Comparison of ENCODE assay signal across 16 cellular contexts in genomic region chr2:164711246-164712138, GRCh38.
DNase-seq lines count a peak whose midpoint lies in the region; ATAC-seq and TF ChIP-seq lines count a peak whose summit lies in the region.
"Had no signal": no experiment of that assay in that cellular context is flagged by ENCODE, and none has a peak within 500 bp of the region (broad histone marks: within the 10 kb centered on the region; RNA-seq: fewer than 3 reads in every experiment).

No MANE protein-coding gene starts in this region.

- TF ChIP-seq CTCF in heart left ventricle (IDR thresholded peaks at IDR 0.05), result no peak

- H3K9ac ChIP-seq in HUES48 (ENCODE audit: low read depth, low read length), result no peak overlapping the region

- intact Hi-C loops in heart left ventricle (cut with DNase I), result loop anchor here in 1 of 10 donors (10.0 kb wide), 1 partner anchor 147 kb away; no protein-coding TSS in a partner anchor
- intact Hi-C loops in CD4-positive, alpha-beta memory T cell (cut with micrococcal nuclease), result no loop called here

- H3K9me3 Mint-ChIP-seq in CD4-positive, alpha-beta memory T cell, result peaks cover 0 to 1% (median 0%) of the 10 kb centered on the region in 8 donors
- H3K9me3 Mint-ChIP-seq: activated naive CD4-positive, alpha-beta T cell treated with anti-CD3 and anti-CD28 coated beads, Interleukin-2, amount 10 ng/mL, durations not matched to agents 7 days and 5 days; CD8-positive, alpha-beta T cell; neural crest cell; stimulated activated naive CD8-positive, alpha-beta T cell treated with anti-CD3 and anti-CD28 coated beads, Interleukin-15, amount 100 ng/mL, for 72 hours had no signal

- no peaks in the 10 kb centered on the region for H3K36me3 Mint-ChIP-seq in CD4-positive, alpha-beta memory T cell
- H3K36me3 Mint-ChIP-seq: activated naive CD4-positive, alpha-beta T cell treated with anti-CD3 and anti-CD28 coated beads, Interleukin-2, amount 10 ng/mL, durations not matched to agents 7 days and 5 days; CD8-positive, alpha-beta T cell had no signal

- CTCF ChIA-PET in CD4-positive, alpha-beta memory T cell (lab: Charles Lee; ENCODE audit: partially characterized antibody), result no interaction called here

- H3K36me3 ChIP-seq in HUES48 (ENCODE audit: control insufficient read depth, insufficient read depth, low read length) (no peaks in the 10 kb centered on the region), heart left ventricle (peaks cover 0 to 13% (median 0%) of the 10 kb centered on the region in 9 donors)
- no peaks in the 10 kb centered on the region for H3K36me3 ChIP-seq in CD4-positive, alpha-beta memory T cell (ENCODE audit: insufficient read depth, low read length)
- H3K36me3 ChIP-seq: breast epithelium had no signal

- H3K27ac Mint-ChIP-seq in CD4-positive, alpha-beta memory T cell, result no peak overlapping the region
- H3K27ac Mint-ChIP-seq: activated naive CD4-positive, alpha-beta T cell treated with anti-CD3 and anti-CD28 coated beads, Interleukin-2, amount 10 ng/mL, durations not matched to agents 7 days and 5 days; CD8-positive, alpha-beta T cell; effector memory CD8-positive, alpha-beta T cell; stimulated activated naive CD8-positive, alpha-beta T cell treated with anti-CD3 and anti-CD28 coated beads, Interleukin-15, amount 100 ng/mL, for 72 hours had no signal

- H3K27me3 ChIP-seq in HUES48 (ENCODE audit: control insufficient read depth, insufficient read depth, low read length) (no peaks in the 10 kb centered on the region), heart left ventricle (no peaks in the 10 kb centered on the region)
- H3K27me3 ChIP-seq in CD4-positive, alpha-beta memory T cell (ENCODE audit: insufficient read depth, low read length), result no peaks in the 10 kb centered on the region
- H3K27me3 ChIP-seq: breast epithelium had no signal

- H3K4me3 ChIP-seq in HUES48 (ENCODE audit: low read depth, low read length) (no peak overlapping the region), heart left ventricle (no peak overlapping the region)
- no peak overlapping the region for H3K4me3 ChIP-seq in CD4-positive, alpha-beta memory T cell (ENCODE audit: low read length in 2 of 2)
- H3K4me3 ChIP-seq: breast epithelium had no signal

- H3K4me1 Mint-ChIP-seq in CD4-positive, alpha-beta memory T cell, result no peaks in the 10 kb centered on the region
- H3K4me1 Mint-ChIP-seq: activated naive CD4-positive, alpha-beta T cell treated with anti-CD3 and anti-CD28 coated beads, Interleukin-2, amount 10 ng/mL, durations not matched to agents 7 days and 5 days; neural crest cell; stimulated activated naive CD8-positive, alpha-beta T cell treated with anti-CD3 and anti-CD28 coated beads, Interleukin-15, amount 100 ng/mL, for 72 hours had no signal

- peaks cover 0 to under 1% of the 10 kb centered on the region in 2 donors for H3K27me3 Mint-ChIP-seq in CD4-positive, alpha-beta memory T cell
- H3K27me3 Mint-ChIP-seq: activated naive CD4-positive, alpha-beta T cell treated with anti-CD3 and anti-CD28 coated beads, Interleukin-2, amount 10 ng/mL, durations not matched to agents 7 days and 5 days; effector memory CD8-positive, alpha-beta T cell; stimulated activated naive CD8-positive, alpha-beta T cell treated with anti-CD3 and anti-CD28 coated beads, Interleukin-15, amount 100 ng/mL, for 72 hours had no signal

- ATAC-seq in GM19467 (IDR thresholded peaks at IDR 0.05; ENCODE audit: unreplicated experiment) (peak; percentile 73), heart left ventricle (no peak), GM21526 (IDR thresholded peaks at IDR 0.05; ENCODE audit: low FRiP score, unreplicated experiment) (no peak)
- ATAC-seq: CD8-positive, alpha-beta T cell; effector memory CD8-positive, alpha-beta T cell; SK-N-SH treated with all-trans-retinoic acid at 6 μM for 48 hours; stimulated activated naive CD8-positive, alpha-beta T cell treated with anti-CD3 and anti-CD28 coated beads, Interleukin-15, amount 100 ng/mL, for 72 hours had no signal

- 55 to 78% (median 65%) methylated on average over 1 of the region's 1 CpG for WGBS in heart left ventricle, 4 donors

- H3K4me1 ChIP-seq in HUES48 (ENCODE audit: control insufficient read depth, insufficient read depth, low read length) (0 out of 2 replicates have a peak, but pooled peaks cover 3% of the 10 kb centered on the region), heart left ventricle (peaks cover 0 to 8% (median 0%) of the 10 kb centered on the region in 12 donors)
- no peaks in the 10 kb centered on the region for H3K4me1 ChIP-seq in CD4-positive, alpha-beta memory T cell (ENCODE audit: insufficient read depth, low read length)
- H3K4me1 ChIP-seq: breast epithelium had no signal

- POLR2A ChIA-PET in CD4-positive, alpha-beta memory T cell (lab: Charles Lee; ENCODE audit: partially characterized antibody), result no interaction called here

- H3K9me3 ChIP-seq in HUES48 (ENCODE audit: control insufficient read depth, insufficient read depth, low read length), result no peaks in the 10 kb centered on the region
- no peaks in the 10 kb centered on the region for H3K9me3 ChIP-seq in heart left ventricle
- no peaks in the 10 kb centered on the region for H3K9me3 ChIP-seq in CD4-positive, alpha-beta memory T cell (ENCODE audit: control insufficient read depth in 1 of 2, low read length in 2 of 2)
- H3K9me3 ChIP-seq: breast epithelium had no signal

- DNase-seq in left kidney (ENCODE audit: low read depth, low spot score), result peak; percentile 81
- DNase-seq in heart left ventricle, result no peak
- no peak for DNase-seq in GF-D8 (lab: John Stamatoyannopoulos, UW)
- DNase-seq in CD4-positive, alpha-beta memory T cell, result no peak
- DNase-seq: activated naive CD4-positive, alpha-beta T cell treated with anti-CD3 and anti-CD28 coated beads, Interleukin-2, amount 10 ng/mL, durations not matched to agents 7 days and 5 days; CD8-positive, alpha-beta T cell; effector memory CD8-positive, alpha-beta T cell; foreskin melanocyte; NCI-H2081 treated with DMSO at 0.1 percent for 48 hours; stimulated activated naive CD8-positive, alpha-beta T cell treated with anti-CD3 and anti-CD28 coated beads, Interleukin-15, amount 100 ng/mL, for 72 hours had no signal

- no peak overlapping the region for H3K4me3 Mint-ChIP-seq in CD4-positive, alpha-beta memory T cell
- H3K4me3 Mint-ChIP-seq: activated naive CD4-positive, alpha-beta T cell treated with anti-CD3 and anti-CD28 coated beads, Interleukin-2, amount 10 ng/mL, durations not matched to agents 7 days and 5 days; CD8-positive, alpha-beta T cell; effector memory CD8-positive, alpha-beta T cell; neural crest cell; stimulated activated naive CD8-positive, alpha-beta T cell treated with anti-CD3 and anti-CD28 coated beads, Interleukin-15, amount 100 ng/mL, for 72 hours had no signal

- TF ChIP-seq POLR2A in heart left ventricle (IDR thresholded peaks at IDR 0.05), result no peak

- H3K27ac ChIP-seq in HUES48 (ENCODE audit: low read depth, low read length) (peak overlapping the region; percentile 59), heart left ventricle (no peak overlapping the region)
- H3K27ac ChIP-seq in CD4-positive, alpha-beta memory T cell (ENCODE audit: low read depth, low read length), result no peak overlapping the region
- H3K27ac ChIP-seq: breast epithelium had no signal
